In genomic region chr17:30584810-30585209, GRCh38 we compare ENCODE assay signal across 12 cellular contexts.
DNase-seq lines count a peak whose midpoint lies in the region; ATAC-seq lines count a peak whose summit lies in the region.
"Had no signal": no experiment of that assay in that cellular context is flagged by ENCODE, and none has a peak within 500 bp of the region (broad histone marks: within the 10 kb centered on the region; RNA-seq: fewer than 3 reads in every experiment).

No MANE protein-coding gene starts in this region.

- H3K27ac ChIP-seq in mesenchymal stem cell (ENCODE audit: low read length, poor library complexity, severe bottlenecking), result no peak overlapping the region
- H3K27ac ChIP-seq: 22Rv1 had no signal

- H2BK12ac ChIP-seq in mesenchymal stem cell (ENCODE audit: low read length in 2 of 2), result no peak overlapping the region

- POLR2A ChIA-PET in activated CD8-positive, alpha-beta T cell treated with anti-CD3 and anti-CD28 coated beads, Interleukin-2, amount 10 ng/mL, durations not matched to agents 7 days and 5 days (lab: Charles Lee), result no interaction called here

- no peaks in the 10 kb centered on the region for H3K36me3 Mint-ChIP-seq in activated CD8-positive, alpha-beta memory T cell treated with anti-CD3 and anti-CD28 coated beads, Interleukin-2, amount 10 ng/mL, durations not matched to agents 7 days and 5 days
- no peaks in the 10 kb centered on the region for H3K36me3 Mint-ChIP-seq in activated CD8-positive, alpha-beta T cell treated with anti-CD3 and anti-CD28 coated beads, Interleukin-2, amount 10 ng/mL, durations not matched to agents 7 days and 5 days (ENCODE audit: low read depth)
- H3K36me3 Mint-ChIP-seq: CD14-positive monocyte had no signal

- no peaks in the 10 kb centered on the region for H3K36me3 ChIP-seq in mesenchymal stem cell (ENCODE audit: control insufficient read depth in 1 of 2, insufficient read depth in 2 of 2, low read depth in 1 of 2, low read length in 2 of 2)

- no peak overlapping the region for H2BK15ac ChIP-seq in mesenchymal stem cell (ENCODE audit: low read depth, poor library complexity, severe bottlenecking)

- H3K4me3 Mint-ChIP-seq in activated CD8-positive, alpha-beta memory T cell treated with anti-CD3 and anti-CD28 coated beads, Interleukin-2, amount 10 ng/mL, durations not matched to agents 7 days and 5 days, result no peak overlapping the region
- no peak overlapping the region for H3K4me3 Mint-ChIP-seq in activated CD8-positive, alpha-beta T cell treated with anti-CD3 and anti-CD28 coated beads, Interleukin-2, amount 10 ng/mL, durations not matched to agents 7 days and 5 days
- H3K4me3 Mint-ChIP-seq: CD14-positive monocyte; CD8-positive, alpha-beta memory T cell had no signal

- H3K9me3 Mint-ChIP-seq in activated CD8-positive, alpha-beta memory T cell treated with anti-CD3 and anti-CD28 coated beads, Interleukin-2, amount 10 ng/mL, durations not matched to agents 7 days and 5 days (ENCODE audit: low read depth), result no peaks in the 10 kb centered on the region
- H3K9me3 Mint-ChIP-seq in activated CD8-positive, alpha-beta T cell treated with anti-CD3 and anti-CD28 coated beads, Interleukin-2, amount 10 ng/mL, durations not matched to agents 7 days and 5 days (ENCODE audit: insufficient read depth), result no peaks in the 10 kb centered on the region

- no peak for ATAC-seq in activated CD8-positive, alpha-beta memory T cell treated with anti-CD3 and anti-CD28 coated beads, Interleukin-2, amount 10 ng/mL, durations not matched to agents 7 days and 5 days
- no peak for ATAC-seq in activated CD8-positive, alpha-beta T cell treated with anti-CD3 and anti-CD28 coated beads, Interleukin-2, amount 10 ng/mL, durations not matched to agents 7 days and 5 days

- H3K4ac ChIP-seq in mesenchymal stem cell (ENCODE audit: low read depth in 1 of 2, low read length in 2 of 2), result no peak overlapping the region

- H3K14ac ChIP-seq in mesenchymal stem cell (ENCODE audit: low read length in 2 of 2), result no peak overlapping the region

- H3K27me3 ChIP-seq in mesenchymal stem cell (ENCODE audit: control insufficient read depth in 1 of 2, insufficient read depth in 1 of 2, low read length in 2 of 2), result no peaks in the 10 kb centered on the region

- H3K4me3 ChIP-seq in mesenchymal stem cell (ENCODE audit: insufficient read depth in 1 of 2, low read depth in 1 of 2, low read length in 2 of 2), result no peak overlapping the region

- no peak overlapping the region for H3K9ac ChIP-seq in mesenchymal stem cell (ENCODE audit: low read length)

- H3K23ac ChIP-seq in mesenchymal stem cell (ENCODE audit: low read length in 2 of 2), result no peak overlapping the region

- H3K27ac Mint-ChIP-seq in activated CD8-positive, alpha-beta memory T cell treated with anti-CD3 and anti-CD28 coated beads, Interleukin-2, amount 10 ng/mL, durations not matched to agents 7 days and 5 days, result no peak overlapping the region
- no peak overlapping the region for H3K27ac Mint-ChIP-seq in activated CD8-positive, alpha-beta T cell treated with anti-CD3 and anti-CD28 coated beads, Interleukin-2, amount 10 ng/mL, durations not matched to agents 7 days and 5 days
- H3K27ac Mint-ChIP-seq: CD14-positive monocyte; CD8-positive, alpha-beta memory T cell had no signal

- 71% methylated on average over 5 of the region's 5 CpGs for WGBS in mesenchymal stem cell

- no peak overlapping the region for H2AK5ac ChIP-seq in mesenchymal stem cell (ENCODE audit: low read length, severe bottlenecking)

- H3K79me1 ChIP-seq in mesenchymal stem cell (replicated peaks; ENCODE audit: low read length, poor library complexity, severe bottlenecking), result no peaks in the 10 kb centered on the region

- H2BK120ac ChIP-seq in mesenchymal stem cell (ENCODE audit: low read depth, low read length), result no peak overlapping the region

- H3K4me1 Mint-ChIP-seq in activated CD8-positive, alpha-beta memory T cell treated with anti-CD3 and anti-CD28 coated beads, Interleukin-2, amount 10 ng/mL, durations not matched to agents 7 days and 5 days, result peaks cover 11% of the 10 kb centered on the region
- peaks cover 4% of the 10 kb centered on the region for H3K4me1 Mint-ChIP-seq in activated CD8-positive, alpha-beta T cell treated with anti-CD3 and anti-CD28 coated beads, Interleukin-2, amount 10 ng/mL, durations not matched to agents 7 days and 5 days (ENCODE audit: low read depth)
- H3K4me1 Mint-ChIP-seq: CD14-positive monocyte; CD8-positive, alpha-beta memory T cell had no signal

- peak; percentile 22 for DNase-seq in activated CD8-positive, alpha-beta memory T cell treated with anti-CD3 and anti-CD28 coated beads, Interleukin-2, amount 10 ng/mL, durations not matched to agents 7 days and 5 days
- no peak for DNase-seq in activated CD8-positive, alpha-beta memory T cell treated with anti-CD3 and anti-CD28 coated beads for 24 hours
- DNase-seq in OCI-M1 (lab: John Stamatoyannopoulos, UW) (peak; percentile 24), mesenchymal stem cell (no peak), ecto neural progenitor cell (ENCODE audit: low spot score) (no peak), cerebellar nuclear complex (lab: John Stamatoyannopoulos, UW) (no peak)
- no peak for DNase-seq in activated CD8-positive, alpha-beta T cell treated with anti-CD3 and anti-CD28 coated beads, Interleukin-2, amount 10 ng/mL, durations not matched to agents 7 days and 5 days
- DNase-seq: CD8-positive, alpha-beta memory T cell; DMS53; GF-D8 had no signal

- CTCF ChIA-PET in activated CD8-positive, alpha-beta memory T cell treated with anti-CD3 and anti-CD28 coated beads, Interleukin-2, amount 10 ng/mL, durations not matched to agents 7 days and 5 days (lab: Charles Lee), result no interaction called here
- CTCF ChIA-PET in activated CD8-positive, alpha-beta T cell treated with anti-CD3 and anti-CD28 coated beads, Interleukin-2, amount 10 ng/mL, durations not matched to agents 7 days and 5 days (lab: Charles Lee), result no interaction called here

- no peak overlapping the region for H3K18ac ChIP-seq in mesenchymal stem cell (ENCODE audit: low read depth in 1 of 2, low read length in 2 of 2)

- H4K8ac ChIP-seq in mesenchymal stem cell (ENCODE audit: low read length), result no peak overlapping the region

- H4K91ac ChIP-seq in mesenchymal stem cell (ENCODE audit: low read length), result no peak overlapping the region

- H3K4me1 ChIP-seq in mesenchymal stem cell (ENCODE audit: control insufficient read depth, insufficient read depth, low read depth, low read length), result no peaks in the 10 kb centered on the region

- H3K9me3 ChIP-seq in mesenchymal stem cell (ENCODE audit: control insufficient read depth, low read length), result no peaks in the 10 kb centered on the region

- no peak overlapping the region for H2BK5ac ChIP-seq in mesenchymal stem cell (ENCODE audit: low read depth, low read length, poor library complexity, severe bottlenecking)

- peak overlapping the region; percentile 9 for H3K4me2 ChIP-seq in mesenchymal stem cell (ENCODE audit: low read length, poor library complexity, severe bottlenecking)

- H3K27me3 Mint-ChIP-seq in activated CD8-positive, alpha-beta memory T cell treated with anti-CD3 and anti-CD28 coated beads, Interleukin-2, amount 10 ng/mL, durations not matched to agents 7 days and 5 days, result peaks cover 10% of the 10 kb centered on the region
- H3K27me3 Mint-ChIP-seq in activated CD8-positive, alpha-beta T cell treated with anti-CD3 and anti-CD28 coated beads, Interleukin-2, amount 10 ng/mL, durations not matched to agents 7 days and 5 days (ENCODE audit: low read depth), result peaks cover 2% of the 10 kb centered on the region

- H2AFZ ChIP-seq in mesenchymal stem cell (ENCODE audit: low read depth, low read length), result no peak overlapping the region

Comparison
In these comparisons a context has a peak if more than half of its experiments do, and no peak if none do; other contexts are left out.
1. DNase-seq: peak in activated CD8-positive, alpha-beta memory T cell treated with anti-CD3 and anti-CD28 coated beads, Interleukin-2, amount 10 ng/mL, durations not matched to agents 7 days and 5 days (single experiment) and OCI-M1 (single experiment); none in activated CD8-positive, alpha-beta memory T cell treated with anti-CD3 and anti-CD28 coated beads for 24 hours (single experiment), mesenchymal stem cell (single experiment), ecto neural progenitor cell (single experiment), activated CD8-positive, alpha-beta T cell treated with anti-CD3 and anti-CD28 coated beads, Interleukin-2, amount 10 ng/mL, durations not matched to agents 7 days and 5 days (single experiment) and cerebellar nuclear complex (0 of 2).